1 cellular context compared by ENCODE assay signal in the genomic region with DNA sequence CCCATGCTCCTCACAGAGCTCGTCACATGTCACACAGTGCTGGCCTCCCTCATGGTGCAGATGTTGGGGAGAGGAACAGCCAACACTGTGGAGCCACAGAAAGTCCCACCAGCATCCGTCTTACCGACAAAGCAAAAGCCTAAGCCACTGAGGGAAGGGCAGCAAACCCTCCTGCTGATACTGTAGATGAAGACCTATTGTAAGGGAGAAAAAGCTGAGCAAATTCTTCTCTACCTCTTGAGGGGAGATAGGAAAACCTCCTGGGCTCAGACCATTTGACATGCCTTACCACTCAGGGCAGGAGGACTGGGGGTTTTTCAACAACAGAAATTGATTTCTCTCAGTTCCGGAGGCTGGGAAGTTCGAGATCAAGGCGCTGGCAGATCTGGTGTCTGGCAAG.
TF ChIP-seq lines count a peak whose summit lies in the region.

No MANE protein-coding gene starts in this region.

TF ChIP-seq in H1, 55 proteins besides CTCF, POLR2A, EP300 and RAD21:
- 0 out of 2 replicates have a peak, but pooled peaks have one; percentile 4 for TF ChIP-seq YY1 (IDR thresholded peaks at IDR 0.05; ENCODE audit: low read depth, low read length)
- TF ChIP-seq, protein P1, sequence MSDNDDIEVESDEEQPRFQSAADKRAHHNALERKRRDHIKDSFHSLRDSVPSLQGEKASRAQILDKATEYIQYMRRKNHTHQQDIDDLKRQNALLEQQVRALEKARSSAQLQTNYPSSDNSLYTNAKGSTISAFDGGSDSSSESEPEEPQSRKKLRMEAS (IDR thresholded peaks at IDR 0.05): peak; percentile 71
- TF ChIP-seq SIX5 (IDR thresholded peaks at IDR 0.05; ENCODE audit: low read depth, low read length): no peak
TF ChIP-seq in H1: peak in this region for 2.
